9 cellular contexts compared by ENCODE assay signal in the genomic region with DNA sequence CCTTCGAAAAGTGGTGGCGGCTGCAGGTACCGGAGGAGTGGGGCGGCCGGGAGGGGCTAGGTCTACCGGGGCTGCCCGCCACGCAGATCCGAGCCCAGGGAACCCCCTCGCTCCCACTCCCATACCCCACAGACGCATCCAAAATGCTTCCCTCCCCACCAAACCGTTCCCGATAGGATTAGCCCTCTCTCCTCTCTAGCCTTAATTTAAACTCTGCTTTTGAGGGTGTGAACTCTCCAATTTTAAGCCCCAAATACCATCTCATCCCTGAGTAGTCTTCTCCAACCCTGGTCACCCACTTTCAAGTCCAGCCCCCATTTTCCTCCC. TPM values are rescaled to one million over a fixed set of nuclear protein-coding genes. Genes with fewer than 3 reads are reported as not detected.
DNase-seq lines count a peak whose midpoint lies in the region; ATAC-seq, FAIRE-seq and TF ChIP-seq lines count a peak whose summit lies in the region.
"Had no signal": no experiment of that assay in that cellular context is flagged by ENCODE, and none has a peak within 500 bp of the region (broad histone marks: within the 10 kb centered on the region; RNA-seq: fewer than 3 reads in every experiment).

No MANE protein-coding gene starts in this region.

- no peaks in the 10 kb centered on the region for H3K9me2 ChIP-seq in MM.1S (replicated peaks; ENCODE audit: insufficient read depth, low read length)

- H4K8ac ChIP-seq in H1 (ENCODE audit: extremely low read depth, insufficient read depth, low read length), result peak overlapping the region; percentile 71; the same call in 1 of the 2 replicates

- peaks cover 99% of the 10 kb centered on the region for H3K27me3 Mint-ChIP-seq in nephron progenitor cell (ENCODE audit: low read depth, poor library complexity)

- no peak overlapping the region for H2BK5ac ChIP-seq in H1 (ENCODE audit: low read depth, low read length)

- no peak overlapping the region for H3K23ac ChIP-seq in H1 (ENCODE audit: insufficient read length)

- DNase-seq in BJ (ENCODE audit: low read depth), result no peak
- no peak for DNase-seq in MM.1S
- DNase-seq in H1 (ENCODE audit: low read depth in 1 of 2, low spot score in 2 of 2), result peak in 1 of 2 experiments; percentile 57
- DNase-seq in nephron progenitor cell, result no peak
- no peak for DNase-seq in effector CD8-positive, alpha-beta T cell (lab: John Stamatoyannopoulos, UW)
- DNase-seq in GDM1 (lab: John Stamatoyannopoulos, UW), result no peak
- no peak for DNase-seq in GM10266 (ENCODE audit: extremely low spot score)

- H3K4me2 ChIP-seq in MM.1S (ENCODE audit: low read depth, low read length), result peak overlapping the region; percentile 100; the same call in 1 of the 2 replicates
- H3K4me2 ChIP-seq in H1 (ENCODE audit: insufficient read depth in 1 of 2, low read depth in 2 of 2, low read length in 2 of 2), result peak overlapping the region; percentile 72 to 95

- H4K91ac ChIP-seq in H1 (replicated peaks; ENCODE audit: insufficient read length, low read length), result no peak overlapping the region

- no peak overlapping the region for H2AK5ac ChIP-seq in H1 (ENCODE audit: low read depth, low read length)

- H3K4me1 ChIP-seq in MM.1S (ENCODE audit: low read length) (peaks cover 10% of the 10 kb centered on the region), H1 (replicated peaks in 1 of 4; ENCODE audit: control insufficient read depth in 3 of 4, insufficient read depth in 4 of 4, low read length in 3 of 4) (peaks cover 0 to 10% (median 7%) of the 10 kb centered on the region in 4 experiments; a peak in 5 of 7 replicates)

- no peak for FAIRE-seq in H1 (lab: Jason Lieb, UNC)

- WGBS in H1 (ENCODE audit: extremely low coverage in 1 of 2, insufficient coverage in 1 of 2, insufficient read length in 1 of 2, insufficient replicate concordance in 2 of 2, low coverage in 1 of 2, low lambda C conversion rate in 2 of 2, missing lambda C conversion rate in 1 of 2), 2 experiments, result 22% methylated on average over 11 of the region's 13 CpGs; no CpG with 5 or more reads in 1 of the 2 experiments

- H3K9me3 ChIP-seq in MM.1S (replicated peaks; ENCODE audit: insufficient read depth, low read length) (no peaks in the 10 kb centered on the region), H1 (ENCODE audit: insufficient read depth in 2 of 2, low read depth in 1 of 2, low read length in 1 of 2) (no peaks in the 10 kb centered on the region; a peak in 1 of 4 replicates)

- H3K79me2 ChIP-seq in MM.1S (ENCODE audit: low read length) (no peaks in the 10 kb centered on the region), H1 (ENCODE audit: control insufficient read depth in 1 of 2, insufficient read depth in 2 of 2, low read length in 2 of 2) (no peaks in the 10 kb centered on the region)

- TF ChIP-seq CTCF in BJ (IDR thresholded peaks at IDR 0.05; ENCODE audit: insufficient read depth, low read depth, low read length), result no peak
- TF ChIP-seq CTCF in MM.1S (IDR thresholded peaks at IDR 0.05; ENCODE audit: low read length), result no peak
- no peak for TF ChIP-seq CTCF in H1 (IDR thresholded peaks at IDR 0.05; ENCODE audit: control extremely low read depth in 1 of 3, insufficient read depth in 1 of 3, low read depth in 1 of 3, low read length in 3 of 3)
- TF ChIP-seq CTCF in nephron progenitor cell (IDR thresholded peaks at IDR 0.05), result no peak
- no peak for TF ChIP-seq CTCF in GM10266 (IDR thresholded peaks at IDR 0.05; ENCODE audit: control insufficient read depth, insufficient read depth, low read depth, missing control alignments)

- H3K4ac ChIP-seq in H1 (replicated peaks; ENCODE audit: insufficient read length, low read depth, low read length), result no peak overlapping the region

- H3K79me1 ChIP-seq in H1 (ENCODE audit: low read depth, low read length), result no peaks in the 10 kb centered on the region

- no peaks in the 10 kb centered on the region for H3K9me3 Mint-ChIP-seq in nephron progenitor cell

- H3K27me3 ChIP-seq in BJ (ENCODE audit: control insufficient read depth, insufficient read depth, low read length) (peaks cover 21% of the 10 kb centered on the region), MM.1S (replicated peaks; ENCODE audit: insufficient read depth, low read length) (peaks cover 16% of the 10 kb centered on the region; the same call in 1 of the 2 replicates), H1 (replicated peaks in 1 of 4; ENCODE audit: control insufficient read depth in 3 of 4, extremely low read depth in 1 of 4, insufficient read depth in 3 of 4, low read length in 3 of 4) (peaks cover 29 to 67% (median 49%) of the 10 kb centered on the region in 4 experiments)

- no peak for TF ChIP-seq POLR2A in H1 (IDR thresholded peaks at IDR 0.05; ENCODE audit: control extremely low read depth in 1 of 2, low read depth in 2 of 2, low read length in 2 of 2)

- H2BK120ac ChIP-seq in H1 (replicated peaks; ENCODE audit: low read depth, low read length), result no peak overlapping the region

- TF ChIP-seq EP300 in H1 (IDR thresholded peaks at IDR 0.05; ENCODE audit: borderline replicate concordance in 1 of 2, low read depth in 2 of 2, low read length in 2 of 2), result no peak

- no peak overlapping the region for H2BK15ac ChIP-seq in H1 (ENCODE audit: low read length)

- CTCF ChIA-PET in BJ (lab: Yijun Ruan, JAX) (no interaction called here), H1 (lab: Charles Lee; ENCODE audit: partially characterized antibody) (no interaction called here)

- H3K4me3 Mint-ChIP-seq in nephron progenitor cell, result peak overlapping the region; percentile 75

- no peaks in the 10 kb centered on the region for H3K36me3 Mint-ChIP-seq in nephron progenitor cell (ENCODE audit: low read depth)

- H4K5ac ChIP-seq in H1 (ENCODE audit: insufficient read length, low read depth, low read length), result no peak overlapping the region

- H3K18ac ChIP-seq in H1 (ENCODE audit: extremely low read depth, low read length), result no peak overlapping the region; the same call in 1 of the 2 replicates

- TF ChIP-seq RAD21 in H1 (IDR thresholded peaks at IDR 0.05 in 1 of 2, conservative IDR thresholded peaks at IDR 0.05 in 1 of 2; ENCODE audit: low read depth in 2 of 2, low read length in 2 of 2), result no peak

- no peak overlapping the region for H3K14ac ChIP-seq in H1 (ENCODE audit: insufficient read length)

- H3K36me3 ChIP-seq in BJ (ENCODE audit: control insufficient read depth, insufficient read depth, low read length) (no peaks in the 10 kb centered on the region), MM.1S (replicated peaks; ENCODE audit: insufficient read depth, low read length) (no peaks in the 10 kb centered on the region), H1 (ENCODE audit: control insufficient read depth in 2 of 4, insufficient read depth in 4 of 4, low read length in 3 of 4) (no peaks in the 10 kb centered on the region; a peak in 1 of 8 replicates)

- peaks cover 16% of the 10 kb centered on the region; the same call in 1 of the 2 replicates for H3K23me2 ChIP-seq in H1 (ENCODE audit: low read depth, low read length)

- H3K27ac Mint-ChIP-seq in nephron progenitor cell, result no peak overlapping the region

- ATAC-seq in GM21423 (IDR thresholded peaks at IDR 0.05; ENCODE audit: unreplicated experiment), result no peak

- peaks cover 10% of the 10 kb centered on the region for H3F3A ChIP-seq in MM.1S (ENCODE audit: insufficient read depth, low read length)

- no peak overlapping the region for H3K56ac ChIP-seq in H1 (replicated peaks; ENCODE audit: insufficient read length, low read depth, low read length)

- H2AFZ ChIP-seq in MM.1S (ENCODE audit: low read length) (no peak overlapping the region), H1 (ENCODE audit: low read length) (no peak overlapping the region)

- no peak overlapping the region for H2BK12ac ChIP-seq in H1 (ENCODE audit: low read depth, low read length)

- H2BK20ac ChIP-seq in H1 (ENCODE audit: low read length), result no peak overlapping the region

- POLR2A ChIA-PET in BJ (lab: Charles Lee), result no interaction called here
- POLR2A ChIA-PET in H1 (lab: Charles Lee; ENCODE audit: partially characterized antibody), result no interaction called here

- H3K27ac ChIP-seq in MM.1S (ENCODE audit: low read length) (no peak overlapping the region), H1 (ENCODE audit: low read depth, low read length) (no peak overlapping the region)

- H3K4me3 ChIP-seq in BJ (ENCODE audit: low read depth, low read length), result peak overlapping the region; percentile 70
- peak overlapping the region; percentile 88; the same call in 1 of the 2 replicates for H3K4me3 ChIP-seq in MM.1S (ENCODE audit: low read length)
- peak overlapping the region; percentile 37 to 65 (median 44); a peak in 6 of 8 replicates for H3K4me3 ChIP-seq in H1 (ENCODE audit: extremely low read depth in 1 of 4, insufficient read depth in 2 of 4, low read depth in 3 of 4, low read length in 4 of 4)

- no peaks in the 10 kb centered on the region for H4K20me1 ChIP-seq in MM.1S (ENCODE audit: insufficient read depth, low read length)
- no peaks in the 10 kb centered on the region for H4K20me1 ChIP-seq in H1 (replicated peaks in 1 of 2; ENCODE audit: control insufficient read depth in 1 of 2, insufficient read depth in 2 of 2, low read length in 2 of 2)

- H3K4me1 Mint-ChIP-seq in nephron progenitor cell, result peaks cover 21% of the 10 kb centered on the region

- H3K9ac ChIP-seq in MM.1S (ENCODE audit: low read length), result no peak overlapping the region
- H3K9ac ChIP-seq in H1 (replicated peaks in 1 of 4; ENCODE audit: extremely low read depth in 1 of 4, low read depth in 3 of 4, low read length in 3 of 4), result no peak overlapping the region

RNA-seq across cellular contexts. Expression of a gene that starts 0.3 kb away (rescaled TPM):
- polyA plus RNA-seq in BJ (2011; rRNA removed), result 2.2 and 3.3 TPM in 2 replicates
- 0.62 and 2.4 TPM in 2 replicates for polyA minus RNA-seq in BJ (2011; rRNA and poly(A)+ RNA removed)
- 3.5 and 3.9 TPM in 2 replicates for total RNA-seq in H1 (2021; fragmentation: NEBNext Ultra II Directional; extraction: Animal tissue kit (Norgen Biotek cat#: 25700))
- polyA plus RNA-seq in H1 (2011; rRNA removed), result 4.8 and 5.2 TPM in 2 replicates
- 2.7 TPM for polyA plus RNA-seq in H1 (2011; cell fraction: cytosol; rRNA removed)
- 3.3 TPM for polyA plus RNA-seq in H1 (2011; cell fraction: nucleus; rRNA removed)
- polyA plus RNA-seq in H1 (2012, experiment 1 of 2), result 2.8 to 6.5 TPM (median 4.1 TPM) in 4 replicates
- 4.2 TPM for polyA plus RNA-seq in H1 (2012, experiment 2 of 2)
- 5.0 TPM for polyA plus RNA-seq in H1 (2013, experiment 1 of 2)
- 6.1 TPM for polyA plus RNA-seq in H1 (2013, experiment 2 of 2)
- 2.1 and 2.4 TPM in 2 replicates for polyA minus RNA-seq in H1 (2011; rRNA and poly(A)+ RNA removed)
- polyA minus RNA-seq in H1 (2011; cell fraction: cytosol; rRNA and poly(A)+ RNA removed), result 2.0 TPM
- 1.2 TPM for polyA minus RNA-seq in H1 (2011; cell fraction: nucleus; rRNA and poly(A)+ RNA removed)

RNA-seq across cellular contexts. Expression of a gene that starts 0.4 kb away (rescaled TPM):
- polyA plus RNA-seq in BJ (2011; rRNA removed), result 0.13 TPM in 1 of 2 replicates, not detected in the other
- not detected in 2 replicates for polyA minus RNA-seq in BJ (2011; rRNA and poly(A)+ RNA removed)
- 0.48 and 0.58 TPM in 2 replicates for total RNA-seq in H1 (2021; fragmentation: NEBNext Ultra II Directional; extraction: Animal tissue kit (Norgen Biotek cat#: 25700))
- 0.53 and 0.86 TPM in 2 replicates for polyA plus RNA-seq in H1 (2011; rRNA removed)
- 0.58 TPM for polyA plus RNA-seq in H1 (2011; cell fraction: cytosol; rRNA removed)
- 1.5 TPM for polyA plus RNA-seq in H1 (2011; cell fraction: nucleus; rRNA removed)
- polyA plus RNA-seq in H1 (2012, experiment 1 of 2), result 0.52 to 0.78 TPM (median 0.60 TPM) in 4 replicates
- polyA plus RNA-seq in H1 (2012, experiment 2 of 2), result 0.37 TPM
- polyA plus RNA-seq in H1 (2013, experiment 1 of 2), result 0.57 TPM
- polyA plus RNA-seq in H1 (2013, experiment 2 of 2), result 0.31 TPM
- 0.10 and 0.19 TPM in 2 replicates for polyA minus RNA-seq in H1 (2011; rRNA and poly(A)+ RNA removed)
- polyA minus RNA-seq in H1 (2011; cell fraction: cytosol; rRNA and poly(A)+ RNA removed), result not detected
- polyA minus RNA-seq in H1 (2011; cell fraction: nucleus; rRNA and poly(A)+ RNA removed), result not detected

RNA-seq across cellular contexts. Expression of a gene that starts 8.8 kb away (rescaled TPM):
- polyA plus RNA-seq in BJ (2011; rRNA removed), result 27.5 and 31.2 TPM in 2 replicates
- polyA minus RNA-seq in BJ (2011; rRNA and poly(A)+ RNA removed), result 9.8 and 13.7 TPM in 2 replicates
- total RNA-seq in H1 (2021; fragmentation: NEBNext Ultra II Directional; extraction: Animal tissue kit (Norgen Biotek cat#: 25700)), result 18.8 and 21.6 TPM in 2 replicates
- polyA plus RNA-seq in H1 (2011; rRNA removed), result 36.0 and 40.0 TPM in 2 replicates
- 50.7 TPM for polyA plus RNA-seq in H1 (2011; cell fraction: cytosol; rRNA removed)
- polyA plus RNA-seq in H1 (2011; cell fraction: nucleus; rRNA removed), result 36.1 TPM
- 28.8 to 32.1 TPM (median 30.9 TPM) in 4 replicates for polyA plus RNA-seq in H1 (2012, experiment 1 of 2)
- polyA plus RNA-seq in H1 (2012, experiment 2 of 2), result 20.6 TPM
- polyA plus RNA-seq in H1 (2013, experiment 1 of 2), result 29.2 TPM
- 28.5 TPM for polyA plus RNA-seq in H1 (2013, experiment 2 of 2)
- 21.6 and 26.4 TPM in 2 replicates for polyA minus RNA-seq in H1 (2011; rRNA and poly(A)+ RNA removed)
- polyA minus RNA-seq in H1 (2011; cell fraction: cytosol; rRNA and poly(A)+ RNA removed), result 10.7 TPM
- polyA minus RNA-seq in H1 (2011; cell fraction: nucleus; rRNA and poly(A)+ RNA removed), result 13.5 TPM

RNA-seq across cellular contexts. Expression of a gene that starts 29.6 kb away (rescaled TPM):
- 8.5 and 10.7 TPM in 2 replicates for polyA plus RNA-seq in BJ (2011; rRNA removed)
- polyA minus RNA-seq in BJ (2011; rRNA and poly(A)+ RNA removed), result 4.7 and 6.8 TPM in 2 replicates
- total RNA-seq in H1 (2021; fragmentation: NEBNext Ultra II Directional; extraction: Animal tissue kit (Norgen Biotek cat#: 25700)), result 95.6 and 101 TPM in 2 replicates
- 72.4 and 96.0 TPM in 2 replicates for polyA plus RNA-seq in H1 (2011; rRNA removed)
- polyA plus RNA-seq in H1 (2011; cell fraction: cytosol; rRNA removed), result 73.9 TPM
- polyA plus RNA-seq in H1 (2011; cell fraction: nucleus; rRNA removed), result 129 TPM
- polyA plus RNA-seq in H1 (2012, experiment 1 of 2), result 104 to 117 TPM (median 111 TPM) in 4 replicates
- 90.6 TPM for polyA plus RNA-seq in H1 (2012, experiment 2 of 2)
- 70.3 TPM for polyA plus RNA-seq in H1 (2013, experiment 1 of 2)
- 66.1 TPM for polyA plus RNA-seq in H1 (2013, experiment 2 of 2)
- polyA minus RNA-seq in H1 (2011; rRNA and poly(A)+ RNA removed), result 38.6 and 48.3 TPM in 2 replicates
- polyA minus RNA-seq in H1 (2011; cell fraction: cytosol; rRNA and poly(A)+ RNA removed), result 30.5 TPM
- 29.7 TPM for polyA minus RNA-seq in H1 (2011; cell fraction: nucleus; rRNA and poly(A)+ RNA removed)

RNA-seq across cellular contexts. Expression of a gene that starts 31.7 kb away (rescaled TPM):
- polyA plus RNA-seq in BJ (2011; rRNA removed) (not detected in 2 replicates), H1 (2011; rRNA removed) (not detected in 2 replicates)
- polyA minus RNA-seq in BJ (2011; rRNA and poly(A)+ RNA removed), result not detected in 2 replicates
- not detected in 2 replicates for total RNA-seq in H1 (2021; fragmentation: NEBNext Ultra II Directional; extraction: Animal tissue kit (Norgen Biotek cat#: 25700))
- polyA plus RNA-seq in H1 (2011; cell fraction: cytosol; rRNA removed), result 0.09 TPM
- not detected for polyA plus RNA-seq in H1 (2011; cell fraction: nucleus; rRNA removed)
- not detected in 4 replicates for polyA plus RNA-seq in H1 (2012, experiment 1 of 2)
- polyA plus RNA-seq in H1 (2012, experiment 2 of 2), result not detected
- polyA plus RNA-seq in H1 (2013, experiment 1 of 2), result not detected
- polyA plus RNA-seq in H1 (2013, experiment 2 of 2), result not detected
- polyA minus RNA-seq in H1 (2011; rRNA and poly(A)+ RNA removed), result not detected in 2 replicates
- polyA minus RNA-seq in H1 (2011; cell fraction: cytosol; rRNA and poly(A)+ RNA removed), result not detected
- not detected for polyA minus RNA-seq in H1 (2011; cell fraction: nucleus; rRNA and poly(A)+ RNA removed)
- total RNA-seq: renal cortical epithelial cell had no signal
